Comparison of ENCODE assay signal across 8 cellular contexts in genomic region chr1:171794085-171794484, GRCh38. TPM values are rescaled to one million over a fixed set of nuclear protein-coding genes. Genes with fewer than 3 reads are reported as not detected.
DNase-seq lines count a peak whose midpoint lies in the region; ATAC-seq lines count a peak whose summit lies in the region.

No MANE protein-coding gene starts in this region.

- H3K9me3 Mint-ChIP-seq in activated naive CD8-positive, alpha-beta T cell treated with anti-CD3 and anti-CD28 coated beads for 36 hours: no peaks in the 10 kb centered on the region

- H3K27me3 Mint-ChIP-seq in activated naive CD8-positive, alpha-beta T cell treated with anti-CD3 and anti-CD28 coated beads for 36 hours: no peaks in the 10 kb centered on the region

- ATAC-seq in GM21367 (IDR thresholded peaks at IDR 0.05; ENCODE audit: unreplicated experiment) (no peak), HG03095 (IDR thresholded peaks at IDR 0.05; ENCODE audit: unreplicated experiment) (no peak), GM19324 (IDR thresholded peaks at IDR 0.05; ENCODE audit: low FRiP score, unreplicated experiment) (no peak)

- H3K27ac Mint-ChIP-seq in activated naive CD8-positive, alpha-beta T cell treated with anti-CD3 and anti-CD28 coated beads for 36 hours: peak overlapping the region; percentile 89

- H3K36me3 Mint-ChIP-seq in activated naive CD8-positive, alpha-beta T cell treated with anti-CD3 and anti-CD28 coated beads for 36 hours: peaks cover 49% of the 10 kb centered on the region

- DNase-seq in EH (ENCODE audit: low read depth) (peak; percentile 87), RPMI7951 (ENCODE audit: low read depth) (peak; percentile 91), DMS79 treated with DMSO at 0.1 percent for 48 hours (lab: John Stamatoyannopoulos, UW) (no peak)
- peak; percentile 52 for DNase-seq in activated naive CD8-positive, alpha-beta T cell treated with anti-CD3 and anti-CD28 coated beads for 36 hours
- peak; percentile 28 to 43 for DNase-seq in stimulated activated CD4-positive, alpha-beta T cell treated with anti-CD3 and anti-CD28 coated beads, Interleukin-12 subunit alpha, Interleukin-12 subunit beta, amount 100 ng/mL, for 24 hours (ENCODE audit: low read depth in 2 of 2)

- peak overlapping the region; percentile 42 for H3K4me3 Mint-ChIP-seq in activated naive CD8-positive, alpha-beta T cell treated with anti-CD3 and anti-CD28 coated beads for 36 hours

- peaks cover 23% of the 10 kb centered on the region for H3K4me1 Mint-ChIP-seq in activated naive CD8-positive, alpha-beta T cell treated with anti-CD3 and anti-CD28 coated beads for 36 hours

RNA-seq across cellular contexts. Expression of gene METTL13, which starts 12.6 kb away (rescaled TPM):
- total RNA-seq in RPMI7951 (2014; rRNA removed; shearing (Covaris generic)): 16.7 and 22.0 TPM in 2 replicates
- 10 to 100 TPM; 59.3 to 60.0 TPM for total RNA-seq in activated naive CD8-positive, alpha-beta T cell treated with anti-CD3 and anti-CD28 coated beads for 36 hours

RNA-seq across cellular contexts. Expression of gene DNM3, which starts 47.2 kb away (rescaled TPM):
- 1.7 and 4.1 TPM in 2 replicates for total RNA-seq in RPMI7951 (2014; rRNA removed; shearing (Covaris generic))
- total RNA-seq in activated naive CD8-positive, alpha-beta T cell treated with anti-CD3 and anti-CD28 coated beads for 36 hours: under 1 TPM; 0.34 to 0.35 TPM

RNA-seq across cellular contexts. Expression of gene VAMP4, which starts 52.2 kb away (rescaled TPM):
- 11.3 and 13.1 TPM in 2 replicates for total RNA-seq in RPMI7951 (2014; rRNA removed; shearing (Covaris generic))
- 1 to 10 TPM; 4.8 to 5.1 TPM for total RNA-seq in activated naive CD8-positive, alpha-beta T cell treated with anti-CD3 and anti-CD28 coated beads for 36 hours
